In the genomic region with DNA sequence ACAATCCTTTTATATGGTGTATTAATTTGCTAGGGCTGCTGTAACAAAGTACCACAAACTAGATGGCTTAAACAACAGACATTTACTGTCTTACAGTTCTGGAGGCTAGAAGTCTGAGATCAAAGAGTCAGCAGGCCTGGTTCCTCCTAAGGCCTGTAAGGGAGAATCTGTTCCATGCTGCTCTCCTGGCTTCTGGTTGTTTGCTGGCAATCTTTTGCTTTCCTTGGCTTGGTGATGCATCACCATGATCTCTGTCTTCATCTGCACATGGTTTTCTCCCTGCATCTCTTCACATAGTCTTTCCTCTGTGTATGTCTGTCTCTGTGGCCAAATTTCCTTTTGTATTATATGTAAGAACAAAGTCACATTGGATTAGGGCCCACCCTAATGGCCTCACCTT, we compare ENCODE assay signal across 21 cellular contexts.
"Had no signal": no experiment of that assay in that cellular context is flagged by ENCODE, and none has a peak within 500 bp of the region (broad histone marks: within the 10 kb centered on the region; RNA-seq: fewer than 3 reads in every experiment).

No MANE protein-coding gene starts in this region.

- H3K4me3 ChIP-seq: cardiac muscle cell, esophagus squamous epithelium, psoas muscle, sigmoid colon, tibial nerve had no signal

- H3K27me3 Mint-ChIP-seq: dendritic cell treated with granulocyte-macrophage colony-stimulating factor and Interleukin-4, amounts not matched to agents 40 ng/mL and 50 ng/mL, for 4 days had no signal

- H3K36me3 Mint-ChIP-seq: immature natural killer cell; naive thymus-derived CD4-positive, alpha-beta T cell had no signal

- H3K27me3 ChIP-seq: cardiac muscle cell, esophagus squamous epithelium, neutrophil, sigmoid colon, tibial nerve had no signal

- ATAC-seq: effector memory CD8-positive, alpha-beta T cell; naive thymus-derived CD4-positive, alpha-beta T cell; psoas muscle had no signal

- H3K36me3 ChIP-seq: cardiac muscle cell, esophagus squamous epithelium, neutrophil, sigmoid colon, tibial nerve had no signal

- FAIRE-seq: colon, frontal cortex, kidney, small intestine had no signal

- H3K4me3 Mint-ChIP-seq: dendritic cell treated with granulocyte-macrophage colony-stimulating factor and Interleukin-4, amounts not matched to agents 40 ng/mL and 50 ng/mL, for 4 days; effector memory CD8-positive, alpha-beta T cell; immature natural killer cell; naive thymus-derived CD4-positive, alpha-beta T cell; nephron progenitor cell had no signal

- H3K27ac Mint-ChIP-seq: dendritic cell treated with granulocyte-macrophage colony-stimulating factor and Interleukin-4, amounts not matched to agents 40 ng/mL and 50 ng/mL, for 4 days; effector memory CD8-positive, alpha-beta T cell; immature natural killer cell; naive thymus-derived CD4-positive, alpha-beta T cell; nephron progenitor cell had no signal

- DNase-seq: cerebellar nuclear complex; effector memory CD8-positive, alpha-beta T cell; esophagus squamous epithelium; immature natural killer cell; kidney; left cardiac atrium; naive thymus-derived CD4-positive, alpha-beta T cell; nephron progenitor cell; psoas muscle; retina; sigmoid colon; small intestine; stimulated activated CD4-positive, alpha-beta T cell treated with anti-CD3 and anti-CD28 coated beads, Interleukin-12 subunit alpha, Interleukin-12 subunit beta, amount 100 ng/mL, for 4 hours; stimulated activated naive CD4-positive, alpha-beta T cell treated with Interleukin-2 at 50 U/mL for 16 hours had no signal

- H3K27ac ChIP-seq: cardiac muscle cell, epithelial cell of prostate, neutrophil, psoas muscle had no signal

- H3K4me1 ChIP-seq: esophagus squamous epithelium, psoas muscle, sigmoid colon, tibial nerve had no signal

- H3K9me3 ChIP-seq: esophagus squamous epithelium, neutrophil, psoas muscle had no signal

- H3K4me1 Mint-ChIP-seq: immature natural killer cell; naive thymus-derived CD4-positive, alpha-beta T cell; nephron progenitor cell had no signal
